20 cellular contexts compared by ENCODE assay signal in genomic region chr6:84526631-84527030, GRCh38.
"Had no signal": no experiment of that assay in that cellular context is flagged by ENCODE, and none has a peak within 500 bp of the region (broad histone marks: within the 10 kb centered on the region; RNA-seq: fewer than 3 reads in every experiment).

No MANE protein-coding gene starts in this region.

- H3K36me3 ChIP-seq: esophagus squamous epithelium, heart right ventricle, left ventricle myocardium inferior, thoracic aorta, upper lobe of left lung had no signal

- H3K27me3 ChIP-seq: esophagus squamous epithelium, heart right ventricle, upper lobe of left lung had no signal

- DNase-seq: activated B cell treated with CpG ODN at 0.5 μM for 24 hours; activated CD4-positive, alpha-beta memory T cell treated with anti-CD3 and anti-CD28 coated beads for 36 hours; activated CD4-positive, alpha-beta T cell treated with anti-CD3 and anti-CD28 coated beads for 4 hours; activated naive CD4-positive, alpha-beta T cell; activated naive CD8-positive, alpha-beta T cell treated with anti-CD3 and anti-CD28 coated beads for 36 hours; amniotic stem cell; dermis blood vessel endothelial cell; effector memory CD8-positive, alpha-beta T cell; esophagus squamous epithelium; heart right ventricle; immature natural killer cell; kidney glomerular epithelial cell; left ventricle myocardium inferior; mammary epithelial cell; midbrain; nephron progenitor cell; occipital lobe; stimulated activated naive B cell treated with anti-CD40 and anti-IgM and Interleukin-4, amounts not matched to agents 10 μg/mL and 1 μg/mL and 100 μg/mL, for 72 hours; upper lobe of left lung had no signal

- H3K4me3 ChIP-seq: esophagus squamous epithelium, heart right ventricle, left ventricle myocardium inferior, thoracic aorta, upper lobe of left lung had no signal

- ATAC-seq: effector memory CD8-positive, alpha-beta T cell had no signal

- H3K27ac ChIP-seq: esophagus squamous epithelium, heart right ventricle, left ventricle myocardium inferior, thoracic aorta, upper lobe of left lung had no signal
